ENCODE assay signal across 1 cellular context in the genomic region with DNA sequence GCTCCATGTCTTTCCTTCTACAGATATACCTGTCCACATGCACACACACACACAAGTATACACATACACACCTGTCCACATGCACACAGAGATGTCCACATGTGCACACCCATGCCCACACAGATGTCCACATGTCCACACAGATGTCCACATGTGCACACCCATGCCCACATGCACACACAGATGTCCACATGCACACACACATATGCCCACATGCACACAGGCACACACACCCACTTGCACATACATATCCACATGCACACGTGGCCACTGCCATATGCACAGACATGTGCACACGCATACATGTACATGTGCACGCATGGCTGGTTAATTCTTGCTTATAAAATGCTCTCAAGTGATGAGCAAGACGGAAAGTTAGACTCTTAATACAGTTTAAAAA.
TF ChIP-seq lines count a peak whose summit lies in the region.

No MANE protein-coding gene starts in this region.

TF ChIP-seq in H1, 55 proteins besides CTCF, POLR2A, EP300 and RAD21:
- no peak for TF ChIP-seq TCF12 (IDR thresholded peaks at IDR 0.05; ENCODE audit: low read depth, low read length)
- no peak for TF ChIP-seq RFX5 (IDR thresholded peaks at IDR 0.05; ENCODE audit: borderline replicate concordance, low read depth, low read length)
- no peak for TF ChIP-seq SIN3A (conservative IDR thresholded peaks at IDR 0.05 in 1 of 2, IDR thresholded peaks at IDR 0.05 in 1 of 2; ENCODE audit: low read depth in 1 of 2, low read length in 2 of 2)
- no peak for TF ChIP-seq CHD2 (IDR thresholded peaks at IDR 0.05; ENCODE audit: low read length)
- TF ChIP-seq HDAC2 (IDR thresholded peaks at IDR 0.05; ENCODE audit: borderline replicate concordance in 1 of 2, low read depth in 2 of 2, low read length in 2 of 2) = no peak
- no peak for TF ChIP-seq KDM5A (IDR thresholded peaks at IDR 0.05; ENCODE audit: low read length)
- TF ChIP-seq POU5F1 (IDR thresholded peaks at IDR 0.05; ENCODE audit: low read depth, low read length) = no peak
- TF ChIP-seq SRF (IDR thresholded peaks at IDR 0.05; ENCODE audit: low read depth, low read length) = no peak
- TF ChIP-seq EGR1 (IDR thresholded peaks at IDR 0.05; ENCODE audit: borderline replicate concordance, low read depth, low read length) = no peak
- no peak for TF ChIP-seq TBP (IDR thresholded peaks at IDR 0.05; ENCODE audit: low read depth, low read length)
- no peak for TF ChIP-seq BCL11A (IDR thresholded peaks at IDR 0.05; ENCODE audit: low read depth in 2 of 2, low read length in 2 of 2)
- TF ChIP-seq BRCA1 (IDR thresholded peaks at IDR 0.05; ENCODE audit: low read depth, low read length) = no peak
- TF ChIP-seq HDAC6 (IDR thresholded peaks at IDR 0.05; ENCODE audit: low read depth, low read length) = no peak
- no peak for TF ChIP-seq TAF1 (IDR thresholded peaks at IDR 0.05; ENCODE audit: low read depth, low read length)
- TF ChIP-seq TEAD4 (IDR thresholded peaks at IDR 0.05; ENCODE audit: low read depth, low read length) = no peak
- no peak for TF ChIP-seq KDM1A (IDR thresholded peaks at IDR 0.05; ENCODE audit: borderline replicate concordance, low read length)
- TF ChIP-seq, protein P1, sequence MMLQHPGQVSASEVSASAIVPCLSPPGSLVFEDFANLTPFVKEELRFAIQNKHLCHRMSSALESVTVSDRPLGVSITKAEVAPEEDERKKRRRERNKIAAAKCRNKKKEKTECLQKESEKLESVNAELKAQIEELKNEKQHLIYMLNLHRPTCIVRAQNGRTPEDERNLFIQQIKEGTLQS (IDR thresholded peaks at IDR 0.05; ENCODE audit: insufficient read depth, low read depth, low read length) = no peak
- TF ChIP-seq CBX8 (IDR thresholded peaks at IDR 0.05; ENCODE audit: borderline replicate concordance, low read depth, low read length) = no peak
- TF ChIP-seq CHD1 (IDR thresholded peaks at IDR 0.05; ENCODE audit: low read depth, low read length) = no peak
- TF ChIP-seq, protein P2, sequence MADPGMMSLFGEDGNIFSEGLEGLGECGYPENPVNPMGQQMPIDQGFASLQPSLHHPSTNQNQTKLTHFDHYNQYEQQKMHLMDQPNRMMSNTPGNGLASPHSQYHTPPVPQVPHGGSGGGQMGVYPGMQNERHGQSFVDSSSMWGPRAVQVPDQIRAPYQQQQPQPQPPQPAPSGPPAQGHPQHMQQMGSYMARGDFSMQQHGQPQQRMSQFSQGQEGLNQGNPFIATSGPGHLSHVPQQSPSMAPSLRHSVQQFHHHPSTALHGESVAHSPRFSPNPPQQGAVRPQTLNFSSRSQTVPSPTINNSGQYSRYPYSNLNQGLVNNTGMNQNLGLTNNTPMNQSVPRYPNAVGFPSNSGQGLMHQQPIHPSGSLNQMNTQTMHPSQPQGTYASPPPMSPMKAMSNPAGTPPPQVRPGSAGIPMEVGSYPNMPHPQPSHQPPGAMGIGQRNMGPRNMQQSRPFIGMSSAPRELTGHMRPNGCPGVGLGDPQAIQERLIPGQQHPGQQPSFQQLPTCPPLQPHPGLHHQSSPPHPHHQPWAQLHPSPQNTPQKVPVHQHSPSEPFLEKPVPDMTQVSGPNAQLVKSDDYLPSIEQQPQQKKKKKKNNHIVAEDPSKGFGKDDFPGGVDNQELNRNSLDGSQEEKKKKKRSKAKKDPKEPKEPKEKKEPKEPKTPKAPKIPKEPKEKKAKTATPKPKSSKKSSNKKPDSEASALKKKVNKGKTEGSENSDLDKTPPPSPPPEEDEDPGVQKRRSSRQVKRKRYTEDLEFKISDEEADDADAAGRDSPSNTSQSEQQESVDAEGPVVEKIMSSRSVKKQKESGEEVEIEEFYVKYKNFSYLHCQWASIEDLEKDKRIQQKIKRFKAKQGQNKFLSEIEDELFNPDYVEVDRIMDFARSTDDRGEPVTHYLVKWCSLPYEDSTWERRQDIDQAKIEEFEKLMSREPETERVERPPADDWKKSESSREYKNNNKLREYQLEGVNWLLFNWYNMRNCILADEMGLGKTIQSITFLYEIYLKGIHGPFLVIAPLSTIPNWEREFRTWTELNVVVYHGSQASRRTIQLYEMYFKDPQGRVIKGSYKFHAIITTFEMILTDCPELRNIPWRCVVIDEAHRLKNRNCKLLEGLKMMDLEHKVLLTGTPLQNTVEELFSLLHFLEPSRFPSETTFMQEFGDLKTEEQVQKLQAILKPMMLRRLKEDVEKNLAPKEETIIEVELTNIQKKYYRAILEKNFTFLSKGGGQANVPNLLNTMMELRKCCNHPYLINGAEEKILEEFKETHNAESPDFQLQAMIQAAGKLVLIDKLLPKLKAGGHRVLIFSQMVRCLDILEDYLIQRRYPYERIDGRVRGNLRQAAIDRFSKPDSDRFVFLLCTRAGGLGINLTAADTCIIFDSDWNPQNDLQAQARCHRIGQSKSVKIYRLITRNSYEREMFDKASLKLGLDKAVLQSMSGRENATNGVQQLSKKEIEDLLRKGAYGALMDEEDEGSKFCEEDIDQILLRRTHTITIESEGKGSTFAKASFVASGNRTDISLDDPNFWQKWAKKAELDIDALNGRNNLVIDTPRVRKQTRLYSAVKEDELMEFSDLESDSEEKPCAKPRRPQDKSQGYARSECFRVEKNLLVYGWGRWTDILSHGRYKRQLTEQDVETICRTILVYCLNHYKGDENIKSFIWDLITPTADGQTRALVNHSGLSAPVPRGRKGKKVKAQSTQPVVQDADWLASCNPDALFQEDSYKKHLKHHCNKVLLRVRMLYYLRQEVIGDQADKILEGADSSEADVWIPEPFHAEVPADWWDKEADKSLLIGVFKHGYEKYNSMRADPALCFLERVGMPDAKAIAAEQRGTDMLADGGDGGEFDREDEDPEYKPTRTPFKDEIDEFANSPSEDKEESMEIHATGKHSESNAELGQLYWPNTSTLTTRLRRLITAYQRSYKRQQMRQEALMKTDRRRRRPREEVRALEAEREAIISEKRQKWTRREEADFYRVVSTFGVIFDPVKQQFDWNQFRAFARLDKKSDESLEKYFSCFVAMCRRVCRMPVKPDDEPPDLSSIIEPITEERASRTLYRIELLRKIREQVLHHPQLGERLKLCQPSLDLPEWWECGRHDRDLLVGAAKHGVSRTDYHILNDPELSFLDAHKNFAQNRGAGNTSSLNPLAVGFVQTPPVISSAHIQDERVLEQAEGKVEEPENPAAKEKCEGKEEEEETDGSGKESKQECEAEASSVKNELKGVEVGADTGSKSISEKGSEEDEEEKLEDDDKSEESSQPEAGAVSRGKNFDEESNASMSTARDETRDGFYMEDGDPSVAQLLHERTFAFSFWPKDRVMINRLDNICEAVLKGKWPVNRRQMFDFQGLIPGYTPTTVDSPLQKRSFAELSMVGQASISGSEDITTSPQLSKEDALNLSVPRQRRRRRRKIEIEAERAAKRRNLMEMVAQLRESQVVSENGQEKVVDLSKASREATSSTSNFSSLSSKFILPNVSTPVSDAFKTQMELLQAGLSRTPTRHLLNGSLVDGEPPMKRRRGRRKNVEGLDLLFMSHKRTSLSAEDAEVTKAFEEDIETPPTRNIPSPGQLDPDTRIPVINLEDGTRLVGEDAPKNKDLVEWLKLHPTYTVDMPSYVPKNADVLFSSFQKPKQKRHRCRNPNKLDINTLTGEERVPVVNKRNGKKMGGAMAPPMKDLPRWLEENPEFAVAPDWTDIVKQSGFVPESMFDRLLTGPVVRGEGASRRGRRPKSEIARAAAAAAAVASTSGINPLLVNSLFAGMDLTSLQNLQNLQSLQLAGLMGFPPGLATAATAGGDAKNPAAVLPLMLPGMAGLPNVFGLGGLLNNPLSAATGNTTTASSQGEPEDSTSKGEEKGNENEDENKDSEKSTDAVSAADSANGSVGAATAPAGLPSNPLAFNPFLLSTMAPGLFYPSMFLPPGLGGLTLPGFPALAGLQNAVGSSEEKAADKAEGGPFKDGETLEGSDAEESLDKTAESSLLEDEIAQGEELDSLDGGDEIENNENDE (IDR thresholded peaks at IDR 0.05; ENCODE audit: insufficient replicate concordance, low read length) = no peak
